In the genomic region with DNA sequence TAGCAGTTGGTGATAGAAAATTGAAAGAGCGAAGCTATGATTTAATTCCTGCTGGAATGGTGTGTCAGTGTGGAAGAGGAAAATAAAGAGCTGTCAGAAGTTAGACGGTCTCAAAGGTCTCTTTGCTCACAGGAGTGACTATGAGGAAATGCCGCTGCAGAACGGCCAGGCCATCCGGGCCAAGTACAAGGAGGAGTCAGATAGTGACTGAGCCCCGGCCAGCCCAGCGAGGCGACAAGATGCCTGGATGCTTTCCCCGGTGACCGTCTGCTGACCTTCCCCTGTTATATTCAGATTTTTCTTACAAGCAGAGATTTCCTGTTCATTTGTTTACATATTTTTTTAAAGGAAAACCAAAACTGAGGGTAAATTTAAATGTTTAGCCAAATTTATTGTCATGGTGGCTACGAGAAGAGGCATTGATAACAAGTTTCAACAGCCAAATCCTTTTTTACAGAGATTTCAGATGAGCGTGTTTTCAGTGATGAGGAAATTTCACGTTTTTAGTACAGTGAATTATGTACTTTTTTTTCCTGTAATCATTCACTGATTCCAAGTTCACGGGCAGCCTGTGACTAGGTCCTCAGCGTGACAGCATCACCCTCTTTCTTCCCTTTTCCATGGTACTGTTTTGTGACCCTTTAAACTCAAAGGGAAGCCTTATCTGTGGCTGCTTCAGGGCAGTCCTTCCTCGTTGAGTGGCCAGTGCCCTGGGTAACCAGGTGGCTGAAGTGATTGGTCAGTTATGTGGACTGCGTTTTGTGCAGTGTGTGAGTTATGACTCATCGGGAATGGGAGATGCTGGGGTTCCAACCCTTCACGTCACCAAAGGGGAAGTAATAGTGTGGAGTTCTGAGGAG, we compare ENCODE assay signal across 8 cellular contexts. TPM values are rescaled to one million over a fixed set of nuclear protein-coding genes. Genes with fewer than 3 reads are reported as not detected.
DNase-seq lines count a peak whose midpoint lies in the region; ATAC-seq and TF ChIP-seq lines count a peak whose summit lies in the region.

No MANE protein-coding gene starts in this region.

- H3K9me3 ChIP-seq in CD8-positive, alpha-beta T cell (ENCODE audit: low read length), result no peaks in the 10 kb centered on the region
- H3K9me3 ChIP-seq in SK-N-SH, result no peaks in the 10 kb centered on the region

- peaks cover 35% of the 10 kb centered on the region for H3K36me3 ChIP-seq in CD8-positive, alpha-beta T cell (ENCODE audit: insufficient read depth, low read length)
- peaks cover 36 to 47% of the 10 kb centered on the region in 2 experiments for H3K36me3 ChIP-seq in SK-N-SH (replicated peaks in 1 of 2; ENCODE audit: control insufficient read depth in 1 of 2, insufficient read depth in 2 of 2, low read length in 1 of 2)
- peaks cover 8% of the 10 kb centered on the region for H3K36me3 ChIP-seq in H7 (replicated peaks; ENCODE audit: control insufficient read depth, insufficient read depth, low read length)

- WGBS in SK-N-SH (ENCODE audit: low lambda C conversion rate), result 62% methylated on average over 19 of the region's 19 CpGs

- H2AFZ ChIP-seq in SK-N-SH (ENCODE audit: low read depth), result no peak overlapping the region

- H3K4me2 ChIP-seq in SK-N-SH, result peak overlapping the region; percentile 37; the same call in 1 of the 2 replicates

- peaks cover 43% of the 10 kb centered on the region for H3F3A ChIP-seq in SK-N-SH (replicated peaks; ENCODE audit: insufficient read depth)

- TF ChIP-seq RAD21 in SK-N-SH (IDR thresholded peaks at IDR 0.05; ENCODE audit: low read length), result no peak

- POLR2A ChIA-PET in CD8-positive, alpha-beta T cell (lab: Charles Lee), result no interaction called here
- POLR2A ChIA-PET in SK-N-SH (lab: Yijun Ruan, JAX), result interaction anchor here (1.1 kb wide), 1 partner anchor 12 kb away, joined by 3 read pairs; a partner anchor contains a TSS

- H3K36me3 Mint-ChIP-seq in CD8-positive, alpha-beta T cell, result peaks cover 73% of the 10 kb centered on the region
- H3K36me3 Mint-ChIP-seq in natural killer cell, result peaks cover 18% of the 10 kb centered on the region

- H3K27me3 ChIP-seq in CD8-positive, alpha-beta T cell (ENCODE audit: insufficient read depth, low read length), result no peaks in the 10 kb centered on the region
- H3K27me3 ChIP-seq in SK-N-SH (ENCODE audit: insufficient read depth) (no peaks in the 10 kb centered on the region), H7 (ENCODE audit: control insufficient read depth, insufficient read depth, low read length) (no peaks in the 10 kb centered on the region)

- DNase-seq in CD8-positive, alpha-beta T cell, result peak in 1 of 7 experiments; percentile 40
- no peak for DNase-seq in SK-N-SH
- DNase-seq in natural killer cell, result no peak
- no peak for DNase-seq in NCI-H1694 treated with DMSO at 0.1 percent for 48 hours (lab: John Stamatoyannopoulos, UW)
- DNase-seq in H7, result no peak

- no peaks in the 10 kb centered on the region for H3K9me2 ChIP-seq in SK-N-SH

- peaks cover 23% of the 10 kb centered on the region for H3K4me1 ChIP-seq in CD8-positive, alpha-beta T cell (ENCODE audit: insufficient read depth, low read length)
- H3K4me1 ChIP-seq in SK-N-SH (ENCODE audit: control insufficient read depth in 1 of 2, insufficient read depth in 2 of 2, low read depth in 1 of 2, low read length in 1 of 2), result peaks cover 21 to 22% of the 10 kb centered on the region in 2 experiments; a peak in 3 of 4 replicates

- H3K27ac ChIP-seq in CD8-positive, alpha-beta T cell (ENCODE audit: low read depth, low read length), result no peak overlapping the region
- peak overlapping the region; percentile 50 to 79 for H3K27ac ChIP-seq in SK-N-SH (ENCODE audit: low read depth in 2 of 2, low read length in 1 of 2)

- ATAC-seq in CD8-positive, alpha-beta T cell, result no peak
- peak; percentile 69 for ATAC-seq in esophagus mucosa
- ATAC-seq in natural killer cell, result peak in 1 of 3 donors; percentile 50
- no peak for ATAC-seq in HG02642 (IDR thresholded peaks at IDR 0.05; ENCODE audit: poor library complexity, unreplicated experiment)
- ATAC-seq in GM18861 (IDR thresholded peaks at IDR 0.05; ENCODE audit: unreplicated experiment), result no peak

- no peaks in the 10 kb centered on the region for H3K9me3 Mint-ChIP-seq in CD8-positive, alpha-beta T cell
- H3K9me3 Mint-ChIP-seq in natural killer cell, result peaks cover 2 to 3% of the 10 kb centered on the region in 2 donors

- no peak for TF ChIP-seq EP300 in SK-N-SH (IDR thresholded peaks at IDR 0.05; ENCODE audit: borderline replicate concordance in 1 of 2, low read depth in 1 of 2, low read length in 1 of 2)

- CTCF ChIA-PET in CD8-positive, alpha-beta T cell (lab: Charles Lee), result interaction anchor here (4.4 to 5.7 kb wide), 2 partner anchors 29 to 59 kb away, joined by 27 to 45 read pairs; no protein-coding TSS in a partner anchor
- CTCF ChIA-PET in SK-N-SH (lab: Yijun Ruan, JAX), result no interaction called here

- peak overlapping the region; percentile 87 for H3K27ac Mint-ChIP-seq in CD8-positive, alpha-beta T cell
- H3K27ac Mint-ChIP-seq in natural killer cell, result peak overlapping the region; percentile 71 to 91

- peaks cover 55% of the 10 kb centered on the region for H3K4me1 Mint-ChIP-seq in CD8-positive, alpha-beta T cell (ENCODE audit: low read depth)
- peaks cover 56 to 62% of the 10 kb centered on the region in 2 donors for H3K4me1 Mint-ChIP-seq in natural killer cell

- H3K27me3 Mint-ChIP-seq in CD8-positive, alpha-beta T cell (ENCODE audit: low read depth), result no peaks in the 10 kb centered on the region
- H3K27me3 Mint-ChIP-seq in natural killer cell (ENCODE audit: low read depth in 2 of 2), result no peaks in the 10 kb centered on the region

- intact Hi-C loops in CD8-positive, alpha-beta T cell (cut with DNase I, micrococcal nuclease), result no loop called here
- intact Hi-C loops in natural killer cell (cut with micrococcal nuclease), result no loop called here

- H3K4me3 ChIP-seq in CD8-positive, alpha-beta T cell (ENCODE audit: low read depth, low read length), result no peak overlapping the region
- H3K4me3 ChIP-seq in SK-N-SH (ENCODE audit: low read depth in 2 of 2, low read length in 1 of 2), result no peak overlapping the region
- no peak overlapping the region for H3K4me3 ChIP-seq in H7 (ENCODE audit: insufficient read depth, low read depth, low read length)

- TF ChIP-seq CTCF in CD8-positive, alpha-beta T cell (IDR thresholded peaks at IDR 0.05), result no peak
- TF ChIP-seq CTCF in SK-N-SH (IDR thresholded peaks at IDR 0.05), result no peak
- TF ChIP-seq CTCF in natural killer cell (IDR thresholded peaks at IDR 0.05), result no peak

- no peak overlapping the region for H3K4me3 Mint-ChIP-seq in CD8-positive, alpha-beta T cell
- no peak overlapping the region for H3K4me3 Mint-ChIP-seq in natural killer cell

- H3K9ac ChIP-seq in SK-N-SH, result 0 out of 2 replicates have a peak overlapping the region, but pooled peaks have one; percentile 34

- H3K79me2 ChIP-seq in SK-N-SH (ENCODE audit: insufficient read depth), result peaks cover 10% of the 10 kb centered on the region; the same call in 1 of the 2 replicates

- H4K20me1 ChIP-seq in SK-N-SH (ENCODE audit: insufficient read depth), result no peaks in the 10 kb centered on the region

TF ChIP-seq in SK-N-SH, 30 proteins besides CTCF, POLR2A, EP300 and RAD21:
- TF ChIP-seq CHD2 (IDR thresholded peaks at IDR 0.05; ENCODE audit: low read length, partially characterized antibody) (no peak), TAF1 (IDR thresholded peaks at IDR 0.05; ENCODE audit: borderline replicate concordance, low read depth, low read length) (no peak), GABPA (IDR thresholded peaks at IDR 0.05; ENCODE audit: low read depth) (no peak), RCOR1 (IDR thresholded peaks at IDR 0.05; ENCODE audit: low read length) (no peak), JUND (IDR thresholded peaks at IDR 0.05) (peak; percentile 56; the same call in 1 of the 2 replicates), POLR2AphosphoS5 (IDR thresholded peaks at IDR 0.05; ENCODE audit: low read depth, low read length) (peak; percentile 59; the same call in 1 of the 2 replicates), RFX5 (IDR thresholded peaks at IDR 0.05; ENCODE audit: low read length) (no peak), NRF1 (IDR thresholded peaks at IDR 0.05; ENCODE audit: low read depth, low read length) (no peak), YY1 (IDR thresholded peaks at IDR 0.05; ENCODE audit: low read depth) (no peak), FOSL2 (IDR thresholded peaks at IDR 0.05; ENCODE audit: borderline replicate concordance, low read depth) (peak; percentile 84), ELF1 (IDR thresholded peaks at IDR 0.05) (no peak)
- TF ChIP-seq, protein P1, sequence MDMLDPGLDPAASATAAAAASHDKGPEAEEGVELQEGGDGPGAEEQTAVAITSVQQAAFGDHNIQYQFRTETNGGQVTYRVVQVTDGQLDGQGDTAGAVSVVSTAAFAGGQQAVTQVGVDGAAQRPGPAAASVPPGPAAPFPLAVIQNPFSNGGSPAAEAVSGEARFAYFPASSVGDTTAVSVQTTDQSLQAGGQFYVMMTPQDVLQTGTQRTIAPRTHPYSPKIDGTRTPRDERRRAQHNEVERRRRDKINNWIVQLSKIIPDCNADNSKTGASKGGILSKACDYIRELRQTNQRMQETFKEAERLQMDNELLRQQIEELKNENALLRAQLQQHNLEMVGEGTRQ (IDR thresholded peaks at IDR 0.05; ENCODE audit: borderline replicate concordance, low read depth, low read length), result no peak

RNA-seq across cellular contexts. Expression of a gene that starts 12.6 kb away (rescaled TPM):
- 100 to 1,000 TPM; 109 TPM for total RNA-seq in CD8-positive, alpha-beta T cell
- 306 and 390 TPM in 2 replicates for polyA plus RNA-seq in SK-N-SH (2012; rRNA removed)
- 392 and 450 TPM in 2 replicates for polyA plus RNA-seq in SK-N-SH (2012; cell fraction: cytosol; rRNA removed)
- polyA plus RNA-seq in SK-N-SH (2012; cell fraction: nucleus; rRNA removed), result 181 and 247 TPM in 2 replicates
- 143 TPM for total RNA-seq in esophagus mucosa
- 100 to 1,000 TPM in 1 of 3 donors, 10 to 100 TPM in 2; 85.7 to 106 (median 86.8) TPM for total RNA-seq in natural killer cell
- 59.9 and 67.6 TPM in 2 replicates for total RNA-seq in H7 (2014; rRNA removed; shearing (Covaris generic))

RNA-seq across cellular contexts. Expression of a gene that starts 17.9 kb away (rescaled TPM):
- total RNA-seq in CD8-positive, alpha-beta T cell, result 10 to 100 TPM; 38.2 to 44.6 TPM
- polyA plus RNA-seq in SK-N-SH (2012; rRNA removed), result 2.0 and 2.3 TPM in 2 replicates
- 1.6 and 1.9 TPM in 2 replicates for polyA plus RNA-seq in SK-N-SH (2012; cell fraction: cytosol; rRNA removed)
- polyA plus RNA-seq in SK-N-SH (2012; cell fraction: nucleus; rRNA removed), result 3.5 and 5.0 TPM in 2 replicates
- total RNA-seq in esophagus mucosa (1.7 TPM), natural killer cell (100 to 1,000 TPM in 1 of 3 donors, 10 to 100 TPM in 2; 84.1 to 143 (median 89.0) TPM)
- 0.74 and 1.2 TPM in 2 replicates for total RNA-seq in H7 (2014; rRNA removed; shearing (Covaris generic))

Comparison
In these comparisons a context has a peak if more than half of its experiments do, and no peak if none do; other contexts are left out.
1. RNA of a gene that starts 17.9 kb away (total RNA-seq): 84.1 to 143 TPM in natural killer cell and 38.2 to 44.6 TPM in CD8-positive, alpha-beta T cell; 1.7 TPM in esophagus mucosa (single experiment) and 0.74 to 1.2 TPM in H7; every median in the first group is over 10 times any median in the second.